Comparison of ENCODE assay signal across 8 cellular contexts in the genomic region with DNA sequence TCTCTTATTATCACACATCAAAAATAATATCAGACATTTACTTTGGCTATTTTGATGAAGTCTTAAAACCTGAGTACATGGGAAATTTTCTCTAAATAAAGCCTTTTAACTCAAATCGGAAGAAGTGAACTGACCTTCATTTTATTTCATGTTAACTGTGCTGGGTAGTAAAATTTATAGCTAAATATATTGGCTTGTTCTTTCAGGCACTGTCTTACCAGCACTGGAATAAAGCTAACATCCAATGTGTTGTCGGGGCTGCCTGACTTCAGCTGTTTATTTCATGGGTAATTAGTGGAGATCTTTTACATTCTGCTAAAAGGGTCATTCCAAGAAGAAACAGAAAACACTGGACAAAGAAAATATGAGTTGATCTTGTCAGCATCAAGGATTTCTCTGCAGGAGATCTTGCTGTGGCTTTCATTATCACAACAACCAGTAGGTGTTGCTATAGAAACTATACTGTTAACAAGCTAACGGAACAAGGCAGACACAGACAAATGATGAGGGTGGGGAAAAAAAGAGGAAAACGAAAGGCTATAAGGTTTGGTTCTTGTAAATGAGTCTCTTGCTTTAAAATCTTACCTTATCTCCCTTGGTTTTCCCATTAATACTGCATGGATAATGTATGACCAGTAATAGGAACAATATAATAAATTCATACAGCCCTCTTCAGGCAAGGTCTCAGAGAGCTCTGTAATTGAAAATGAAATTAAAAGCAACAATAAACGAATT.
DNase-seq lines count a peak whose midpoint lies in the region; ATAC-seq and TF ChIP-seq lines count a peak whose summit lies in the region.

No MANE protein-coding gene starts in this region.

- no peaks in the 10 kb centered on the region for H3K9me3 Mint-ChIP-seq in activated naive CD8-positive, alpha-beta T cell treated with anti-CD3 and anti-CD28 coated beads, Interleukin-2, amount 10 ng/mL, durations not matched to agents 7 days and 5 days
- H3K9me3 Mint-ChIP-seq in activated naive CD8-positive, alpha-beta T cell treated with anti-CD3 and anti-CD28 coated beads for 36 hours, result no peaks in the 10 kb centered on the region
- H3K9me3 Mint-ChIP-seq in activated T-helper 2 cell treated with anti-CD3 and anti-CD28 coated beads, Interferon-gamma antibody, Interleukin-2, Interleukin-4, amounts not matched to agents 10 μg/mL and 5 μg/mL and 100 μg/mL, durations not matched to agents 14 hours and 24 hours and 36 hours, result no peaks in the 10 kb centered on the region
- H3K9me3 Mint-ChIP-seq in nephron progenitor cell, result no peaks in the 10 kb centered on the region

- no peak for TF ChIP-seq CTCF in nephron progenitor cell (IDR thresholded peaks at IDR 0.05)

- no peak for ATAC-seq in activated naive CD8-positive, alpha-beta T cell treated with anti-CD3 and anti-CD28 coated beads, Interleukin-2, amount 10 ng/mL, durations not matched to agents 7 days and 5 days (ENCODE audit: low read depth)
- peak; percentile 88 for ATAC-seq in HG02759 (IDR thresholded peaks at IDR 0.05; ENCODE audit: unreplicated experiment)

- DNase-seq in activated naive CD8-positive, alpha-beta T cell treated with anti-CD3 and anti-CD28 coated beads, Interleukin-2, amount 10 ng/mL, durations not matched to agents 7 days and 5 days, result no peak
- DNase-seq in activated naive CD8-positive, alpha-beta T cell treated with anti-CD3 and anti-CD28 coated beads for 36 hours, result no peak
- peak; percentile 56 for DNase-seq in NAMALWA (ENCODE audit: low spot score)
- no peak for DNase-seq in activated T-helper 2 cell treated with anti-CD3 and anti-CD28 coated beads, Interferon-gamma antibody, Interleukin-2, Interleukin-4, amounts not matched to agents 10 μg/mL and 5 μg/mL and 100 μg/mL, durations not matched to agents 14 hours and 24 hours and 36 hours (ENCODE audit: low spot score)
- no peak for DNase-seq in nephron progenitor cell
- DNase-seq in GDM1 (lab: John Stamatoyannopoulos, UW), result no peak
- no peak for DNase-seq in anterior cingulate cortex (lab: John Stamatoyannopoulos, UW)

- H3K27me3 Mint-ChIP-seq in activated naive CD8-positive, alpha-beta T cell treated with anti-CD3 and anti-CD28 coated beads, Interleukin-2, amount 10 ng/mL, durations not matched to agents 7 days and 5 days, result peaks cover 6% of the 10 kb centered on the region
- no peaks in the 10 kb centered on the region for H3K27me3 Mint-ChIP-seq in activated naive CD8-positive, alpha-beta T cell treated with anti-CD3 and anti-CD28 coated beads for 36 hours
- peaks cover 5% of the 10 kb centered on the region for H3K27me3 Mint-ChIP-seq in activated T-helper 2 cell treated with anti-CD3 and anti-CD28 coated beads, Interferon-gamma antibody, Interleukin-2, Interleukin-4, amounts not matched to agents 10 μg/mL and 5 μg/mL and 100 μg/mL, durations not matched to agents 14 hours and 24 hours and 36 hours (ENCODE audit: low read depth)
- no peaks in the 10 kb centered on the region for H3K27me3 Mint-ChIP-seq in nephron progenitor cell (ENCODE audit: low read depth, poor library complexity)

- POLR2A ChIA-PET in activated naive CD8-positive, alpha-beta T cell treated with anti-CD3 and anti-CD28 coated beads, Interleukin-2, amount 10 ng/mL, durations not matched to agents 7 days and 5 days (lab: Charles Lee), result no interaction called here

- H3K4me3 Mint-ChIP-seq in activated naive CD8-positive, alpha-beta T cell treated with anti-CD3 and anti-CD28 coated beads, Interleukin-2, amount 10 ng/mL, durations not matched to agents 7 days and 5 days, result peak overlapping the region; percentile 38
- H3K4me3 Mint-ChIP-seq in activated naive CD8-positive, alpha-beta T cell treated with anti-CD3 and anti-CD28 coated beads for 36 hours, result no peak overlapping the region
- H3K4me3 Mint-ChIP-seq in activated T-helper 2 cell treated with anti-CD3 and anti-CD28 coated beads, Interferon-gamma antibody, Interleukin-2, Interleukin-4, amounts not matched to agents 10 μg/mL and 5 μg/mL and 100 μg/mL, durations not matched to agents 14 hours and 24 hours and 36 hours (ENCODE audit: low read depth), result peak overlapping the region; percentile 54
- H3K4me3 Mint-ChIP-seq in nephron progenitor cell, result peak overlapping the region; percentile 3

- intact Hi-C loops in activated T-helper 2 cell treated with anti-CD3 and anti-CD28 coated beads, Interferon-gamma antibody, Interleukin-2, Interleukin-4, amounts not matched to agents 10 μg/mL and 5 μg/mL and 100 μg/mL, durations not matched to agents 14 hours and 24 hours and 36 hours (cut with micrococcal nuclease), result loop anchor here (2.0 to 10.0 kb wide), 2 partner anchors 27 to 67 kb away; no protein-coding TSS in a partner anchor

- no peak overlapping the region for H3K27ac Mint-ChIP-seq in activated naive CD8-positive, alpha-beta T cell treated with anti-CD3 and anti-CD28 coated beads, Interleukin-2, amount 10 ng/mL, durations not matched to agents 7 days and 5 days
- H3K27ac Mint-ChIP-seq in activated naive CD8-positive, alpha-beta T cell treated with anti-CD3 and anti-CD28 coated beads for 36 hours, result no peak overlapping the region
- no peak overlapping the region for H3K27ac Mint-ChIP-seq in activated T-helper 2 cell treated with anti-CD3 and anti-CD28 coated beads, Interferon-gamma antibody, Interleukin-2, Interleukin-4, amounts not matched to agents 10 μg/mL and 5 μg/mL and 100 μg/mL, durations not matched to agents 14 hours and 24 hours and 36 hours
- no peak overlapping the region for H3K27ac Mint-ChIP-seq in nephron progenitor cell

- H3K36me3 Mint-ChIP-seq in activated naive CD8-positive, alpha-beta T cell treated with anti-CD3 and anti-CD28 coated beads, Interleukin-2, amount 10 ng/mL, durations not matched to agents 7 days and 5 days, result no peaks in the 10 kb centered on the region
- no peaks in the 10 kb centered on the region for H3K36me3 Mint-ChIP-seq in activated naive CD8-positive, alpha-beta T cell treated with anti-CD3 and anti-CD28 coated beads for 36 hours
- H3K36me3 Mint-ChIP-seq in activated T-helper 2 cell treated with anti-CD3 and anti-CD28 coated beads, Interferon-gamma antibody, Interleukin-2, Interleukin-4, amounts not matched to agents 10 μg/mL and 5 μg/mL and 100 μg/mL, durations not matched to agents 14 hours and 24 hours and 36 hours (ENCODE audit: low read depth), result no peaks in the 10 kb centered on the region
- H3K36me3 Mint-ChIP-seq in nephron progenitor cell (ENCODE audit: low read depth), result no peaks in the 10 kb centered on the region

- H3K4me1 Mint-ChIP-seq in activated naive CD8-positive, alpha-beta T cell treated with anti-CD3 and anti-CD28 coated beads, Interleukin-2, amount 10 ng/mL, durations not matched to agents 7 days and 5 days, result peaks cover 4% of the 10 kb centered on the region
- H3K4me1 Mint-ChIP-seq in activated naive CD8-positive, alpha-beta T cell treated with anti-CD3 and anti-CD28 coated beads for 36 hours, result peaks cover 4% of the 10 kb centered on the region
- peaks cover 18% of the 10 kb centered on the region for H3K4me1 Mint-ChIP-seq in activated T-helper 2 cell treated with anti-CD3 and anti-CD28 coated beads, Interferon-gamma antibody, Interleukin-2, Interleukin-4, amounts not matched to agents 10 μg/mL and 5 μg/mL and 100 μg/mL, durations not matched to agents 14 hours and 24 hours and 36 hours (ENCODE audit: low read depth)
- peaks cover 42% of the 10 kb centered on the region for H3K4me1 Mint-ChIP-seq in nephron progenitor cell
